Comparison of ENCODE assay signal across 13 cellular contexts in the genomic region with DNA sequence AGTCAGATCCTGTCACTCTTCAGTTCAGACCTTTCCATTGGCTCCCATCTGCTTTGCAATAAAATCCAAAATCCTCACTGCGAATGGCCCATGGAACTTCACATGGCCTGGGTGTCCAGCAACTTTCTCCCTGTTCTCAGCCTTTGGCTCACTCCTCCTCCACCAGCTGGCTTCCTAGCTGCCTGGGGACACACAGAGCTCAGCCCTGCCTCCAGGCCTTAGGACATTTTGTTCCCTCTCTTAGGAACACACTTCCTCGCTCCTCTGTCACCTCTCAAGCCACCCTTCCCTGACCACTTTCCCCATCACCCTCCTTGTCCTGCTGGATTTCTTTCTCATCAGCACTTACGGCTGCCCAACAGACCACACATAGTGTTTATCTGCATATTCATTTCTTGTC.
A peak's percentile ranks its signal among the peaks of the same experiment; 100 is the strongest.
DNase-seq lines count a peak whose midpoint lies in the region; ATAC-seq and TF ChIP-seq lines count a peak whose summit lies in the region.
"Had no signal": no experiment of that assay in that cellular context is flagged by ENCODE, and none has a peak within 500 bp of the region (broad histone marks: within the 10 kb centered on the region; RNA-seq: fewer than 3 reads in every experiment).

No MANE protein-coding gene starts in this region.

- H3K27me3 ChIP-seq in heart left ventricle (no peaks in the 10 kb centered on the region), upper lobe of right lung (peaks cover 4% of the 10 kb centered on the region)

- H3K9me3 ChIP-seq in heart left ventricle (no peaks in the 10 kb centered on the region), upper lobe of right lung (no peaks in the 10 kb centered on the region)

- H3K27me3 Mint-ChIP-seq in nephron progenitor cell (ENCODE audit: low read depth, poor library complexity): peaks cover 10% of the 10 kb centered on the region

- H3K27ac ChIP-seq in VCaP (peak overlapping the region; percentile 1; the same call in 1 of the 2 replicates), heart left ventricle (peak overlapping the region in 1 of 12 donors; percentile 1), upper lobe of right lung (peak overlapping the region; percentile 36)

- DNase-seq in heart left ventricle (peak in 2 of 5 donors; percentile 42), nephron progenitor cell (no peak), upper lobe of right lung (no peak), mesenteric fat pad (ENCODE audit: low spot score) (no peak), KG1 (lab: John Stamatoyannopoulos, UW) (no peak)
- no peak for DNase-seq in activated CD4-positive, alpha-beta T cell treated with anti-CD3 and anti-CD28 coated beads for 1 hour
- DNase-seq: CD4-positive, alpha-beta T cell; H9; NCI-H187 treated with DMSO at 0.1 percent for 48 hours; NCI-H446; NCI-H748 treated with DMSO at 0.1 percent for 48 hours; OCI-M1 had no signal

- H3K27ac Mint-ChIP-seq in nephron progenitor cell: peak overlapping the region; percentile 54
- H3K27ac Mint-ChIP-seq: CD4-positive, alpha-beta T cell; H9 had no signal

- H3K4me3 Mint-ChIP-seq in nephron progenitor cell: no peak overlapping the region
- H3K4me3 Mint-ChIP-seq: CD4-positive, alpha-beta T cell; H9 had no signal

- peaks cover 34% of the 10 kb centered on the region for H3K4me1 Mint-ChIP-seq in nephron progenitor cell

- H3K36me3 ChIP-seq in heart left ventricle: no peaks in the 10 kb centered on the region
- no peaks in the 10 kb centered on the region for H3K36me3 ChIP-seq in upper lobe of right lung

- TF ChIP-seq CTCF in VCaP (conservative IDR thresholded peaks at IDR 0.05) (no peak), heart left ventricle (IDR thresholded peaks at IDR 0.05) (no peak), nephron progenitor cell (IDR thresholded peaks at IDR 0.05) (no peak), upper lobe of right lung (IDR thresholded peaks at IDR 0.05) (no peak)

- WGBS in heart left ventricle, 4 donors: 67 to 82% (median 76%) methylated on average over 3 of the region's 3 CpGs

- H3K4me1 ChIP-seq in heart left ventricle (peaks cover 0 to 19% (median 0%) of the 10 kb centered on the region in 12 donors), upper lobe of right lung (no peaks in the 10 kb centered on the region)

- no peaks in the 10 kb centered on the region for H3K9me3 Mint-ChIP-seq in nephron progenitor cell
- H3K9me3 Mint-ChIP-seq: CD4-positive, alpha-beta T cell; H9 had no signal

- H3K4me3 ChIP-seq in heart left ventricle (no peak overlapping the region), upper lobe of right lung (no peak overlapping the region)

- TF ChIP-seq POLR2A in heart left ventricle (IDR thresholded peaks at IDR 0.05): no peak

- no peaks in the 10 kb centered on the region for H3K36me3 Mint-ChIP-seq in nephron progenitor cell (ENCODE audit: low read depth)

- intact Hi-C loops in heart left ventricle (cut with DNase I): no loop called here
- intact Hi-C loops in upper lobe of right lung (cut with DNase I): no loop called here

- ATAC-seq in heart left ventricle (peak; percentile 55 to 86 (median 65)), upper lobe of right lung (peak; percentile 71)
